ENCODE assay signal across 1 cellular context in genomic region chr5:72307968-72308852, GRCh38.
TF ChIP-seq lines count a peak whose summit lies in the region.

No MANE protein-coding gene starts in this region.

TF ChIP-seq in HepG2, 621 proteins besides CTCF, POLR2A, EP300 and RAD21 (continued from another document and continues in another):
- TF ChIP-seq ZBTB49 (CRISPR knock-in tag; IDR thresholded peaks at IDR 0.05; ENCODE audit: borderline replicate concordance), result 0 out of 2 replicates have a peak, but pooled peaks have one; percentile 51
- TF ChIP-seq ZNF318 (CRISPR knock-in tag; IDR thresholded peaks at IDR 0.05), result peak; percentile 81; the same call in 1 of the 2 replicates
- TF ChIP-seq POLR2AphosphoS2 (IDR thresholded peaks at IDR 0.05; ENCODE audit: low read depth, low read length), result no peak
- peak; percentile 83; the same call in 1 of the 2 replicates for TF ChIP-seq ZNF430 (CRISPR knock-in tag; IDR thresholded peaks at IDR 0.05)
- peak; percentile 94 for TF ChIP-seq ZNF691 (CRISPR knock-in tag; IDR thresholded peaks at IDR 0.05; ENCODE audit: borderline replicate concordance, low read depth)
- TF ChIP-seq AFF4 (CRISPR knock-in tag; IDR thresholded peaks at IDR 0.05), result peak; percentile 68; the same call in 1 of the 2 replicates
- no peak for TF ChIP-seq ZNF496 (CRISPR knock-in tag; IDR thresholded peaks at IDR 0.05; ENCODE audit: insufficient replicate concordance)
- TF ChIP-seq POLR2AphosphoS5 (IDR thresholded peaks at IDR 0.05; ENCODE audit: low read depth, low read length), result peak; percentile 97
- TF ChIP-seq AKAP8 (CRISPR knock-in tag; IDR thresholded peaks at IDR 0.05), result peak; percentile 83
- peak; percentile 75 for TF ChIP-seq ZNF777 (CRISPR knock-in tag; IDR thresholded peaks at IDR 0.05)
- TF ChIP-seq NFKB2 (CRISPR knock-in tag; IDR thresholded peaks at IDR 0.05; ENCODE audit: borderline replicate concordance), result peak; percentile 93; the same call in 1 of the 2 replicates
- no peak for TF ChIP-seq ZNF557 (CRISPR knock-in tag; IDR thresholded peaks at IDR 0.05)
- TF ChIP-seq ZBTB44 (CRISPR knock-in tag; IDR thresholded peaks at IDR 0.05), result no peak
- peak; percentile 78; the same call in 1 of the 2 replicates for TF ChIP-seq ZNF33B (CRISPR knock-in tag; IDR thresholded peaks at IDR 0.05)
- TF ChIP-seq LBX2 (CRISPR knock-in tag; IDR thresholded peaks at IDR 0.05; ENCODE audit: borderline replicate concordance), result no peak
- 0 out of 2 replicates have a peak, but pooled peaks have one; percentile 52 for TF ChIP-seq ZKSCAN5 (CRISPR knock-in tag; IDR thresholded peaks at IDR 0.05)
- TF ChIP-seq MED13 (CRISPR knock-in tag; IDR thresholded peaks at IDR 0.05), result peak; percentile 52; the same call in 1 of the 2 replicates
- TF ChIP-seq NR2C2 (CRISPR knock-in tag; IDR thresholded peaks at IDR 0.05; ENCODE audit: borderline replicate concordance), result peak; percentile 48
- no peak for TF ChIP-seq ELK4 (CRISPR knock-in tag; IDR thresholded peaks at IDR 0.05; ENCODE audit: borderline replicate concordance)
- no peak for TF ChIP-seq JDP2 (CRISPR knock-in tag; IDR thresholded peaks at IDR 0.05; ENCODE audit: borderline replicate concordance)
- TF ChIP-seq MXD1 (CRISPR knock-in tag; IDR thresholded peaks at IDR 0.05), result peak; percentile 94
- no peak for TF ChIP-seq ATF7 (IDR thresholded peaks at IDR 0.05)
- 0 out of 2 replicates have a peak, but pooled peaks have one; percentile 20 for TF ChIP-seq ATF7 (CRISPR knock-in tag; IDR thresholded peaks at IDR 0.05)
- peak; percentile 98 for TF ChIP-seq ZNF776 (CRISPR knock-in tag; IDR thresholded peaks at IDR 0.05)
- TF ChIP-seq ZC3H13 (CRISPR knock-in tag; IDR thresholded peaks at IDR 0.05), result peak; percentile 90
- no peak for TF ChIP-seq SMARCE1 (IDR thresholded peaks at IDR 0.05; ENCODE audit: borderline replicate concordance)
- TF ChIP-seq KDM2A (CRISPR knock-in tag; IDR thresholded peaks at IDR 0.05; ENCODE audit: borderline replicate concordance, low read depth), result peak; percentile 95
- TF ChIP-seq ZNF264 (CRISPR knock-in tag; IDR thresholded peaks at IDR 0.05), result peak; percentile 23; the same call in 1 of the 2 replicates
- peak; percentile 12; the same call in 1 of the 2 replicates for TF ChIP-seq FOXP4 (CRISPR knock-in tag; IDR thresholded peaks at IDR 0.05)
- TF ChIP-seq ZNF558 (CRISPR knock-in tag; IDR thresholded peaks at IDR 0.05; ENCODE audit: borderline replicate concordance), result peak; percentile 77; the same call in 1 of the 2 replicates
- TF ChIP-seq ZNF225 (CRISPR knock-in tag; IDR thresholded peaks at IDR 0.05), result peak; percentile 96
- TF ChIP-seq TIGD3 (CRISPR knock-in tag; IDR thresholded peaks at IDR 0.05; ENCODE audit: borderline replicate concordance), result 0 out of 2 replicates have a peak, but pooled peaks have one; percentile 72
- no peak for TF ChIP-seq HNRNPK (IDR thresholded peaks at IDR 0.05; ENCODE audit: low read depth, low read length, poor library complexity, severe bottlenecking)
